20 cellular contexts compared by ENCODE assay signal in genomic region chr15:40500584-40501330, GRCh38. TPM values are rescaled to one million over a fixed set of nuclear protein-coding genes. Genes with fewer than 3 reads are reported as not detected.
DNase-seq lines count a peak whose midpoint lies in the region; ATAC-seq, FAIRE-seq and TF ChIP-seq lines count a peak whose summit lies in the region.
"Had no signal": no experiment of that assay in that cellular context is flagged by ENCODE, and none has a peak within 500 bp of the region (broad histone marks: within the 10 kb centered on the region; RNA-seq: fewer than 3 reads in every experiment).

No MANE protein-coding gene starts in this region.

- H3K4me2 ChIP-seq in keratinocyte (ENCODE audit: control insufficient read depth, extremely low read depth, insufficient read depth, low read depth, low read length), result peak overlapping the region; percentile 27

- in situ Hi-C loops in astrocyte of the spinal cord (cut with HindIII; ENCODE audit: low sequenced_read_pairs), result no loop called here

- no peaks in the 10 kb centered on the region for H4K20me1 ChIP-seq in keratinocyte (ENCODE audit: control insufficient read depth, extremely low read depth, insufficient read depth, low read length)

- H3K36me3 Mint-ChIP-seq in chondrocyte (ENCODE audit: low read depth), result no peaks in the 10 kb centered on the region
- H3K36me3 Mint-ChIP-seq: IgD-negative memory B cell had no signal

- H3K4me3 ChIP-seq in astrocyte of the spinal cord (ENCODE audit: low read depth, low read length) (no peak overlapping the region), keratinocyte (ENCODE audit: control insufficient read depth in 2 of 3, extremely low read depth in 1 of 3, insufficient read depth in 2 of 3, low read depth in 1 of 3, low read length in 3 of 3) (no peak overlapping the region)
- H3K4me3 ChIP-seq: ascending aorta, coronary artery, heart right ventricle, Peyer's patch had no signal

- peak; percentile 26 for DNase-seq in Daoy (ENCODE audit: low read depth)
- peak; percentile 11 for DNase-seq in HT1080 (ENCODE audit: low read depth)
- peak; percentile 22 for DNase-seq in astrocyte of the spinal cord (ENCODE audit: low read depth, low spot score)
- DNase-seq in keratinocyte (ENCODE audit: low read depth, low spot score), result no peak
- no peak for DNase-seq in chondrocyte (ENCODE audit: low spot score)
- no peak for DNase-seq in D341Med (ENCODE audit: low spot score)
- DNase-seq: activated CD4-positive, alpha-beta memory T cell treated with anti-CD3 and anti-CD28 coated beads, Interleukin-2, amount 10 ng/mL, durations not matched to agents 7 days and 5 days; BE2C; heart right ventricle; NCI-H1048; nucleus accumbens; Peyer's patch; stimulated activated CD4-positive, alpha-beta T cell treated with anti-CD3 and anti-CD28 coated beads, Interleukin-2, amount 100 ng/mL, for 48 hours had no signal

- dilution Hi-C loops in keratinocyte (cut with MboI; ENCODE audit: extremely low pct_ligation_motif_present, low sequenced_read_pairs), result no loop called here

- no peak for ATAC-seq in GM19452 (IDR thresholded peaks at IDR 0.05; ENCODE audit: unreplicated experiment)
- no peak for ATAC-seq in GM21515 (IDR thresholded peaks at IDR 0.05; ENCODE audit: unreplicated experiment)
- ATAC-seq: heart right ventricle, sciatic nerve had no signal

- H3K79me2 ChIP-seq in keratinocyte (ENCODE audit: control insufficient read depth, insufficient read depth, low read length), result no peaks in the 10 kb centered on the region

- no peak overlapping the region for H3K4me3 Mint-ChIP-seq in chondrocyte (ENCODE audit: unreplicated experiment)
- H3K4me3 Mint-ChIP-seq: activated CD4-positive, alpha-beta memory T cell treated with anti-CD3 and anti-CD28 coated beads, Interleukin-2, amount 10 ng/mL, durations not matched to agents 7 days and 5 days; IgD-negative memory B cell had no signal

- H3K36me3 ChIP-seq in keratinocyte (ENCODE audit: control insufficient read depth in 2 of 2, extremely low read depth in 1 of 2, insufficient read depth in 2 of 2, low read length in 2 of 2), result no peaks in the 10 kb centered on the region
- H3K36me3 ChIP-seq: ascending aorta, BE2C, heart right ventricle, Peyer's patch had no signal

- peaks cover 3% of the 10 kb centered on the region for H3K27me3 Mint-ChIP-seq in chondrocyte (ENCODE audit: low read depth)

- no peak overlapping the region for H3K9ac ChIP-seq in keratinocyte (ENCODE audit: control insufficient read depth, extremely low read depth, insufficient read depth, low read length)

- no peak overlapping the region for H2AFZ ChIP-seq in keratinocyte (ENCODE audit: control insufficient read depth, low read length)

- no peaks in the 10 kb centered on the region for H3K9me3 Mint-ChIP-seq in chondrocyte (ENCODE audit: low read depth)
- H3K9me3 Mint-ChIP-seq: activated CD4-positive, alpha-beta memory T cell treated with anti-CD3 and anti-CD28 coated beads, Interleukin-2, amount 10 ng/mL, durations not matched to agents 7 days and 5 days; activated T-helper 2 cell treated with anti-CD3 and anti-CD28 coated beads, Interferon-gamma antibody, Interleukin-2, Interleukin-4, amounts not matched to agents 10 μg/mL and 5 μg/mL and 100 μg/mL, durations not matched to agents 14 hours and 24 hours and 36 hours; IgD-negative memory B cell had no signal

- no peaks in the 10 kb centered on the region for H3K9me1 ChIP-seq in keratinocyte (ENCODE audit: control insufficient read depth, extremely low read depth, insufficient read depth, low read length)

- no peaks in the 10 kb centered on the region for H3K9me3 ChIP-seq in keratinocyte (ENCODE audit: control insufficient read depth, low read depth, low read length)
- H3K9me3 ChIP-seq: ascending aorta, BE2C, heart right ventricle, Peyer's patch had no signal

- H3K27ac Mint-ChIP-seq in chondrocyte (ENCODE audit: unreplicated experiment), result no peak overlapping the region
- H3K27ac Mint-ChIP-seq: activated CD4-positive, alpha-beta memory T cell treated with anti-CD3 and anti-CD28 coated beads, Interleukin-2, amount 10 ng/mL, durations not matched to agents 7 days and 5 days; activated T-helper 2 cell treated with anti-CD3 and anti-CD28 coated beads, Interferon-gamma antibody, Interleukin-2, Interleukin-4, amounts not matched to agents 10 μg/mL and 5 μg/mL and 100 μg/mL, durations not matched to agents 14 hours and 24 hours and 36 hours; IgD-negative memory B cell had no signal

- FAIRE-seq in keratinocyte (lab: Jason Lieb, UNC), result no peak

- peak overlapping the region; percentile 52 for H3K27ac ChIP-seq in keratinocyte (ENCODE audit: control insufficient read depth, insufficient read depth, low read length)
- H3K27ac ChIP-seq: ascending aorta, coronary artery, heart right ventricle, Peyer's patch had no signal

- H3K4me1 Mint-ChIP-seq in chondrocyte (ENCODE audit: low read depth), result peaks cover 8% of the 10 kb centered on the region

- TF ChIP-seq CTCF in astrocyte of the spinal cord (IDR thresholded peaks at IDR 0.05; ENCODE audit: low read depth, low read length) (no peak), keratinocyte (optimal IDR thresholded peaks at IDR 0.05 in 1 of 3, IDR thresholded peaks at IDR 0.05 in 1 of 3, conservative IDR thresholded peaks at IDR 0.05 in 1 of 3; ENCODE audit: extremely low read depth in 1 of 3, insufficient read depth in 2 of 3, low read length in 3 of 3) (no peak), chondrocyte (IDR thresholded peaks at IDR 0.05) (no peak)

- no peaks in the 10 kb centered on the region for H3K27me3 ChIP-seq in keratinocyte (ENCODE audit: control insufficient read depth, extremely low read depth, insufficient read depth, low read length)
- H3K27me3 ChIP-seq: ascending aorta, BE2C, Peyer's patch had no signal

- H3K4me1 ChIP-seq in keratinocyte (ENCODE audit: control insufficient read depth, extremely low read depth, insufficient read depth, low read length), result peaks cover 17% of the 10 kb centered on the region
- H3K4me1 ChIP-seq: ascending aorta, heart right ventricle, Peyer's patch had no signal

RNA-seq across cellular contexts. Expression of gene CHST14, which starts 30.0 kb away (rescaled TPM):
- 11.3 and 16.6 TPM in 2 replicates for total RNA-seq in Daoy (2014; rRNA removed; shearing (Covaris generic))
- total RNA-seq in HT1080 (2014; rRNA removed; shearing (Covaris generic)), result 19.1 and 30.5 TPM in 2 replicates
- polyA plus RNA-seq in HT1080 (2015; cell fraction: cytosol; rRNA removed), result 35.4 and 36.1 TPM in 2 replicates
- 31.6 and 35.0 TPM in 2 replicates for polyA plus RNA-seq in HT1080 (2015; cell fraction: nucleus; rRNA removed)
- 1.1 to 4.4 TPM (median 1.5 TPM) in 3 replicates for polyA plus RNA-seq in keratinocyte
- polyA plus RNA-seq in keratinocyte (2011; ENCODE audit: low read depth), result 1.1 TPM
- polyA plus RNA-seq in keratinocyte (2011; cell fraction: cytosol; rRNA removed), result 0.88 and 0.91 TPM in 2 replicates
- 3.9 and 4.0 TPM in 2 replicates for polyA plus RNA-seq in keratinocyte (2011; cell fraction: nucleus; rRNA removed)
- polyA plus RNA-seq in keratinocyte (2012; ENCODE audit: low replicate concordance), result 2.2 and 4.2 TPM in 2 replicates
- polyA minus RNA-seq in keratinocyte, result 1.2 to 3.6 TPM (median 1.5 TPM) in 3 replicates
- polyA minus RNA-seq in keratinocyte (2011; cell fraction: cytosol; rRNA and poly(A)+ RNA removed), result 1.7 TPM
- 1.9 TPM in 2 replicates for polyA minus RNA-seq in keratinocyte (2011; cell fraction: nucleus; rRNA and poly(A)+ RNA removed)
- 45.4 to 46.2 TPM (median 45.7 TPM) in 3 replicates for total RNA-seq in chondrocyte

Comparison
In these comparisons a context has a peak if more than half of its experiments do, and no peak if none do; other contexts are left out.
1. DNase-seq: peak in Daoy (single experiment), HT1080 (single experiment) and astrocyte of the spinal cord (single experiment); none in keratinocyte (single experiment), chondrocyte (single experiment) and D341Med (single experiment).